In genomic region chr1:154779563-154780189, GRCh38 we compare ENCODE assay signal across 23 cellular contexts.
"Had no signal": no experiment of that assay in that cellular context is flagged by ENCODE, and none has a peak within 500 bp of the region (broad histone marks: within the 10 kb centered on the region; RNA-seq: fewer than 3 reads in every experiment).

No MANE protein-coding gene starts in this region.

- H3K4me2 ChIP-seq: SK-N-SH had no signal

- DNase-seq: activated CD4-positive, alpha-beta T cell treated with anti-CD3 and anti-CD28 coated beads, Interleukin-2, amount 10 ng/mL, durations not matched to agents 7 days and 5 days; activated CD4-positive, CD25-positive, alpha-beta regulatory T cell treated with anti-CD3 and anti-CD28 coated beads, Interleukin-2, amount 50 U/mL, for 72 hours; activated CD8-positive, alpha-beta memory T cell treated with anti-CD3 and anti-CD28 coated beads, Interleukin-2, amount 10 ng/mL, durations not matched to agents 7 days and 5 days; activated CD8-positive, alpha-beta T cell treated with anti-CD3 and anti-CD28 coated beads for 36 hours; activated naive CD8-positive, alpha-beta T cell treated with anti-CD3 and anti-CD28 coated beads for 36 hours; activated T-cell treated with anti-CD3 and anti-CD28 coated beads for 4 hours; amniotic stem cell; effector CD8-positive, alpha-beta T cell; erythroblast; foreskin fibroblast; kidney; left lung; mammary epithelial cell; pancreas; SK-N-SH; stimulated activated CD4-positive, alpha-beta T cell treated with anti-CD3 and anti-CD28 coated beads, Interleukin-4, amount 100 ng/mL, for 24 hours; stimulated activated naive CD4-positive, alpha-beta T cell treated with Interleukin-2 at 50 U/mL for 16 hours; T-helper 2 cell; upper lobe of left lung had no signal

- H3K27me3 ChIP-seq: left lung, pancreas, upper lobe of left lung had no signal

- H3K9me3 Mint-ChIP-seq: nephron had no signal

- H3K4me3 Mint-ChIP-seq: activated CD4-positive, alpha-beta T cell treated with anti-CD3 and anti-CD28 coated beads, Interleukin-2, amount 10 ng/mL, durations not matched to agents 7 days and 5 days; activated CD8-positive, alpha-beta memory T cell treated with anti-CD3 and anti-CD28 coated beads, Interleukin-2, amount 10 ng/mL, durations not matched to agents 7 days and 5 days; activated CD8-positive, alpha-beta T cell treated with anti-CD3 and anti-CD28 coated beads for 36 hours; activated naive CD8-positive, alpha-beta T cell treated with anti-CD3 and anti-CD28 coated beads for 36 hours; dendritic cell treated with granulocyte-macrophage colony-stimulating factor and Interleukin-4, amounts not matched to agents 40 ng/mL and 50 ng/mL, for 4 days; nephron had no signal

- H3K36me3 ChIP-seq: left lung, pancreas, thoracic aorta, upper lobe of left lung had no signal

- H3K9me3 ChIP-seq: pancreas, SK-N-SH had no signal

- H3K9ac ChIP-seq: SK-N-SH had no signal

- ATAC-seq: activated CD8-positive, alpha-beta memory T cell treated with anti-CD3 and anti-CD28 coated beads, Interleukin-2, amount 10 ng/mL, durations not matched to agents 7 days and 5 days; activated CD8-positive, alpha-beta T cell treated with anti-CD3 and anti-CD28 coated beads for 36 hours; left lung; pancreas had no signal

- H3K27ac Mint-ChIP-seq: activated CD4-positive, alpha-beta T cell treated with anti-CD3 and anti-CD28 coated beads, Interleukin-2, amount 10 ng/mL, durations not matched to agents 7 days and 5 days; activated CD8-positive, alpha-beta memory T cell treated with anti-CD3 and anti-CD28 coated beads, Interleukin-2, amount 10 ng/mL, durations not matched to agents 7 days and 5 days; activated CD8-positive, alpha-beta T cell treated with anti-CD3 and anti-CD28 coated beads for 36 hours; activated naive CD8-positive, alpha-beta T cell treated with anti-CD3 and anti-CD28 coated beads for 36 hours; dendritic cell treated with granulocyte-macrophage colony-stimulating factor and Interleukin-4, amounts not matched to agents 40 ng/mL and 50 ng/mL, for 4 days; nephron had no signal

- H3K27me3 Mint-ChIP-seq: activated CD4-positive, alpha-beta T cell treated with anti-CD3 and anti-CD28 coated beads, Interleukin-2, amount 10 ng/mL, durations not matched to agents 7 days and 5 days; activated CD8-positive, alpha-beta memory T cell treated with anti-CD3 and anti-CD28 coated beads, Interleukin-2, amount 10 ng/mL, durations not matched to agents 7 days and 5 days; activated CD8-positive, alpha-beta T cell treated with anti-CD3 and anti-CD28 coated beads for 36 hours; activated naive CD8-positive, alpha-beta T cell treated with anti-CD3 and anti-CD28 coated beads for 36 hours; dendritic cell treated with granulocyte-macrophage colony-stimulating factor and Interleukin-4, amounts not matched to agents 40 ng/mL and 50 ng/mL, for 4 days had no signal

- H3K4me1 ChIP-seq: left lung, upper lobe of left lung had no signal

- H3K36me3 Mint-ChIP-seq: activated naive CD8-positive, alpha-beta T cell treated with anti-CD3 and anti-CD28 coated beads for 36 hours had no signal

- H3K4me3 ChIP-seq: left lung, pancreas, thoracic aorta, upper lobe of left lung had no signal

- H3K27ac ChIP-seq: left lung, pancreas, thoracic aorta, upper lobe of left lung, VCaP had no signal
